Comparison of ENCODE assay signal across 8 cellular contexts in genomic region chr14:57692671-57693070, GRCh38.
DNase-seq lines count a peak whose midpoint lies in the region; ATAC-seq, FAIRE-seq and TF ChIP-seq lines count a peak whose summit lies in the region.

No MANE protein-coding gene starts in this region.

- FAIRE-seq in pancreas (lab: Jason Lieb, UNC) = no peak

- peak; percentile 65 for TF ChIP-seq CTCF in cardiac fibroblast (IDR thresholded peaks at IDR 0.05; ENCODE audit: low read depth, low read length)
- peak in 3 of 4 donors; percentile 16 to 23 (median 21) for TF ChIP-seq CTCF in pancreas (IDR thresholded peaks at IDR 0.05)

- DNase-seq in NCI-H1105 treated with DMSO at 0.1 percent for 48 hours (lab: John Stamatoyannopoulos, UW) (peak; percentile 51), NCI-H1105 (lab: John Stamatoyannopoulos, UW) (no peak), NCI-H2029 treated with DMSO at 0.1 percent for 48 hours (lab: John Stamatoyannopoulos, UW) (peak; percentile 6), cardiac fibroblast (ENCODE audit: low read depth in 2 of 2) (peak; percentile 81 to 84), pancreas (no peak), GF-D8 (lab: John Stamatoyannopoulos, UW) (no peak)
- no peak for DNase-seq in stimulated activated CD4-positive, alpha-beta T cell treated with anti-CD3 and anti-CD28 coated beads, Interleukin-4, amount 100 ng/mL, for 24 hours

- no peaks in the 10 kb centered on the region for H3K36me3 ChIP-seq in pancreas

- H3K4me1 ChIP-seq in pancreas = no peaks in the 10 kb centered on the region

- H3K27me3 ChIP-seq in pancreas = no peaks in the 10 kb centered on the region

- ATAC-seq in pancreas (peak in 3 of 4 donors; percentile 32 to 69 (median 50)), GM19452 (IDR thresholded peaks at IDR 0.05; ENCODE audit: unreplicated experiment) (no peak)

- H3K27ac ChIP-seq in pancreas = no peak overlapping the region

- no peak overlapping the region for H3K4me3 ChIP-seq in cardiac fibroblast (replicated peaks in 1 of 2; ENCODE audit: low read depth in 2 of 2, low read length in 2 of 2)
- H3K4me3 ChIP-seq in pancreas = no peak overlapping the region

- intact Hi-C loops in pancreas (cut with DNase I) = no loop called here

- H3K9me3 ChIP-seq in pancreas = no peaks in the 10 kb centered on the region

Comparison
In these comparisons a context has a peak if more than half of its experiments do, and no peak if none do; other contexts are left out.
1. DNase-seq: peak in NCI-H1105 treated with DMSO at 0.1 percent for 48 hours (single experiment), NCI-H2029 treated with DMSO at 0.1 percent for 48 hours (single experiment) and cardiac fibroblast (2 of 2); none in NCI-H1105 (single experiment), pancreas (0 of 6), stimulated activated CD4-positive, alpha-beta T cell treated with anti-CD3 and anti-CD28 coated beads, Interleukin-4, amount 100 ng/mL, for 24 hours (single experiment) and GF-D8 (single experiment).